Comparison of ENCODE assay signal across 15 cellular contexts in the genomic region with DNA sequence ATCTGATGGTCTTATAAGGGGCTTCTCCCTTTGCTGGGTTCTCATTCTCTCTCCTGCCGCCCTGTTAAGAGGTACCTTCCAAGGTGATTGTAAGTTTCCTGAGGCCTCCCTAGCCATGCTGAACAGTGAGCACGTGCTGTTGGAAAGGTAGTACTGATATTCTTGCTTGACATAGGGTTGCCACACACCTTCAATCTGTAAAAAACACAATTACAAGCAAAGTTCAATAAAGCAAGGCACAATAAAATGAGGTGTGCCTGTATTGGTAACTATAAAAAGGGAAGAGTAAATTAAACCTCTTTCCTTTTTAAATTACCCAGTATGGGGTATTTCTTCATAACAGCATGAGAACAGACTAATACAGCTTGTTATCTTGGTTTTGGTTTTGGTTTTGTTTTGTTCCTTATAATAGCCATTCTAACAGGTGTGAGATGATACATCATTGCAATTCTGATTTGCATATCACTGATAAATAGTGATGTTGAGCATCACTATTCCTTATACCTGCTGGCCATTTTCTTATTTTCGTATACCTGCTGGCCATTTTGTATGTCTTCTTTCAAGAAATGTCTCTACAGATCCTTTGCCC.
DNase-seq lines count a peak whose midpoint lies in the region; ATAC-seq, FAIRE-seq and TF ChIP-seq lines count a peak whose summit lies in the region.
"Had no signal": no experiment of that assay in that cellular context is flagged by ENCODE, and none has a peak within 500 bp of the region (broad histone marks: within the 10 kb centered on the region; RNA-seq: fewer than 3 reads in every experiment).

No MANE protein-coding gene starts in this region.

- H3K79me2 ChIP-seq in K562 (ENCODE audit: control insufficient read depth, insufficient read depth, low read length): no peaks in the 10 kb centered on the region

- H3K9ac ChIP-seq in K562 (ENCODE audit: insufficient read depth in 1 of 2, low read depth in 2 of 2, low read length in 2 of 2): no peak overlapping the region

- 0 out of 2 replicates have a peak overlapping the region, but pooled peaks have one; percentile 47 for H2AFZ ChIP-seq in K562 (ENCODE audit: low read depth, low read length)

- H3K27me3 ChIP-seq in K562 (ENCODE audit: control insufficient read depth in 2 of 2, insufficient read depth in 2 of 2, low read length in 2 of 2): no peaks in the 10 kb centered on the region
- H3K27me3 ChIP-seq in HAP-1 (ENCODE audit: low read depth): no peaks in the 10 kb centered on the region
- H3K27me3 ChIP-seq in gastrocnemius medialis: no peaks in the 10 kb centered on the region
- H3K27me3 ChIP-seq: vagina had no signal

- no peaks in the 10 kb centered on the region for H3K9me3 Mint-ChIP-seq in T-helper 2 cell treated with Interferon-gamma antibody and Interleukin-4, amounts not matched to agents 5 μg/mL and 100 μg/mL, for 36 hours

- H3K9me3 ChIP-seq in K562 (replicated peaks; ENCODE audit: control insufficient read depth, insufficient read depth, low read depth, low read length) (peaks cover 2% of the 10 kb centered on the region; the same call in 1 of the 2 replicates), HAP-1 (no peaks in the 10 kb centered on the region), gastrocnemius medialis (no peaks in the 10 kb centered on the region)
- H3K9me3 ChIP-seq: vagina had no signal

- in situ Hi-C loops in K562 (cut with MboI) (no loop called here), HAP-1 (cut with MboI; ENCODE audit: low sequenced_read_pairs) (no loop called here), gastrocnemius medialis (cut with MboI; ENCODE audit: low sequenced_read_pairs in 4 of 4) (no loop called here)

- DNase-seq in GM12892 (ENCODE audit: insufficient read length) (no peak), K562 (ENCODE audit: extremely low read depth in 1 of 4, low spot score in 3 of 4) (no peak), HAP-1 (ENCODE audit: low spot score in 2 of 2) (no peak), lower leg skin (ENCODE audit: low spot score in 2 of 2) (no peak), gastrocnemius medialis (no peak)
- DNase-seq in T-helper 2 cell treated with Interferon-gamma antibody and Interleukin-4, amounts not matched to agents 5 μg/mL and 100 μg/mL, for 36 hours (ENCODE audit: low spot score): no peak
- DNase-seq: activated naive CD8-positive, alpha-beta T cell treated with anti-CD3 and anti-CD28 coated beads, Interleukin-2, amount 50 U/mL, for 24 hours; Karpas-422; kidney; NCI-H2227 treated with DMSO at 0.1 percent for 48 hours; stimulated activated CD8-positive, alpha-beta memory T cell treated with anti-CD3 and anti-CD28 coated beads, Interleukin-4, amount 100 ng/mL, for 48 hours had no signal

- H3K4me3 ChIP-seq in K562 (no peak overlapping the region), HAP-1 (no peak overlapping the region), lower leg skin (ENCODE audit: low read depth, poor library complexity, severe bottlenecking) (no peak overlapping the region), gastrocnemius medialis (no peak overlapping the region)
- H3K4me3 ChIP-seq: coronary artery, vagina had no signal

- 18% methylated on average over 3 of the region's 3 CpGs for WGBS in K562 (ENCODE audit: insufficient coverage, low coverage, missing lambda C conversion rate)
- 58 to 68% methylated on average over 3 of the region's 3 CpGs for WGBS in lower leg skin, 2 donors

- POLR2A ChIA-PET in K562 (lab: Yijun Ruan, JAX): interaction anchor here (0.8 to 1.5 kb wide), 2 partner anchors 12 to 110 kb away, joined by 3 read pairs; no protein-coding TSS in a partner anchor

- intact Hi-C loops in K562 (cut with micrococcal nuclease): no loop called here
- intact Hi-C loops in lower leg skin (cut with DNase I; ENCODE audit: low total_unique reads): no loop called here
- intact Hi-C loops in gastrocnemius medialis (cut with DNase I; ENCODE audit: low total_unique reads): no loop called here

- TF ChIP-seq EP300 in K562 (IDR thresholded peaks at IDR 0.05; ENCODE audit: low read length): no peak

- H3K27me3 Mint-ChIP-seq in T-helper 2 cell treated with Interferon-gamma antibody and Interleukin-4, amounts not matched to agents 5 μg/mL and 100 μg/mL, for 36 hours (ENCODE audit: low read depth): no peaks in the 10 kb centered on the region
- H3K27me3 Mint-ChIP-seq: activated naive CD8-positive, alpha-beta T cell treated with anti-CD3 and anti-CD28 coated beads, Interleukin-2, amount 50 U/mL, for 24 hours had no signal

- no TSS peak for BruUV-seq in K562 (replicated peaks; lab: Mats Ljungman, UMichigan)

- H3K9me1 ChIP-seq in K562 (ENCODE audit: control insufficient read depth, insufficient read depth, low read length): no peaks in the 10 kb centered on the region

- no peak overlapping the region for H3K4me3 Mint-ChIP-seq in T-helper 2 cell treated with Interferon-gamma antibody and Interleukin-4, amounts not matched to agents 5 μg/mL and 100 μg/mL, for 36 hours
- H3K4me3 Mint-ChIP-seq: activated naive CD8-positive, alpha-beta T cell treated with anti-CD3 and anti-CD28 coated beads, Interleukin-2, amount 50 U/mL, for 24 hours had no signal

- H3K27ac Mint-ChIP-seq in T-helper 2 cell treated with Interferon-gamma antibody and Interleukin-4, amounts not matched to agents 5 μg/mL and 100 μg/mL, for 36 hours: no peak overlapping the region
- H3K27ac Mint-ChIP-seq: activated naive CD8-positive, alpha-beta T cell treated with anti-CD3 and anti-CD28 coated beads, Interleukin-2, amount 50 U/mL, for 24 hours had no signal

- H3K4me2 ChIP-seq in K562 (ENCODE audit: insufficient read depth, low read length): no peak overlapping the region

- no peak overlapping the region for H3K27ac ChIP-seq in K562 (ENCODE audit: extremely low read depth, low read depth, low read length)
- no peak overlapping the region for H3K27ac ChIP-seq in gastrocnemius medialis
- H3K27ac ChIP-seq: coronary artery, vagina had no signal

- TF ChIP-seq POLR2A in GM12892 (IDR thresholded peaks at IDR 0.05; ENCODE audit: low read depth, low read length) (no peak), K562 (conservative IDR thresholded peaks at IDR 0.05) (no peak), lower leg skin (IDR thresholded peaks at IDR 0.05) (no peak), gastrocnemius medialis (IDR thresholded peaks at IDR 0.05) (no peak)

- H3K36me3 Mint-ChIP-seq in T-helper 2 cell treated with Interferon-gamma antibody and Interleukin-4, amounts not matched to agents 5 μg/mL and 100 μg/mL, for 36 hours (ENCODE audit: low read depth): no peaks in the 10 kb centered on the region

- no peak for TF ChIP-seq CTCF in K562 (IDR thresholded peaks at IDR 0.05 in 2 of 3, conservative IDR thresholded peaks at IDR 0.05 in 1 of 3; ENCODE audit: insufficient read depth in 2 of 3, low read depth in 1 of 3, low read length in 3 of 3)
- no peak for TF ChIP-seq CTCF in lower leg skin (IDR thresholded peaks at IDR 0.05)
- TF ChIP-seq CTCF in gastrocnemius medialis (IDR thresholded peaks at IDR 0.05 in 4 of 5, conservative IDR thresholded peaks at IDR 0.05 in 1 of 5): no peak

- H4K20me1 ChIP-seq in K562 (replicated peaks; ENCODE audit: control insufficient read depth, insufficient read depth, low read length): no peaks in the 10 kb centered on the region

- no peaks in the 10 kb centered on the region for H3K4me1 Mint-ChIP-seq in T-helper 2 cell treated with Interferon-gamma antibody and Interleukin-4, amounts not matched to agents 5 μg/mL and 100 μg/mL, for 36 hours (ENCODE audit: low read depth)

- no peaks in the 10 kb centered on the region for H3K36me3 ChIP-seq in K562 (ENCODE audit: control insufficient read depth, insufficient read depth, low read length)
- no peaks in the 10 kb centered on the region for H3K36me3 ChIP-seq in HAP-1 (replicated peaks)
- no peaks in the 10 kb centered on the region for H3K36me3 ChIP-seq in gastrocnemius medialis
- H3K36me3 ChIP-seq: vagina had no signal

- CTCF ChIA-PET in K562 (lab: Yijun Ruan, JAX; ENCODE audit: low intra/inter-chr PET ratio): no interaction called here

- TF ChIP-seq RAD21 in K562 (CRISPR knock-in tag; conservative IDR thresholded peaks at IDR 0.05 in 1 of 2, IDR thresholded peaks at IDR 0.05 in 1 of 2): no peak

- FAIRE-seq in GM12892 (lab: Jason Lieb, UNC) (peak; percentile 38), K562 (lab: Jason Lieb, UNC) (no peak)
- FAIRE-seq: kidney had no signal

- H3K4me1 ChIP-seq in K562 (replicated peaks in 1 of 2; ENCODE audit: control insufficient read depth in 2 of 2, insufficient read depth in 2 of 2, low read length in 2 of 2) (no peaks in the 10 kb centered on the region), HAP-1 (peaks cover 15% of the 10 kb centered on the region), gastrocnemius medialis (no peaks in the 10 kb centered on the region)
- H3K4me1 ChIP-seq: vagina had no signal

- ATAC-seq in GM19438 (IDR thresholded peaks at IDR 0.05; ENCODE audit: low read depth, unreplicated experiment) (peak; percentile 55), HG03103 (IDR thresholded peaks at IDR 0.05; ENCODE audit: low read depth, unreplicated experiment) (peak; percentile 56), K562 (no peak; the same call in 2 of the 3 replicates), gastrocnemius medialis (no peak)
- ATAC-seq: activated naive CD8-positive, alpha-beta T cell treated with anti-CD3 and anti-CD28 coated beads, Interleukin-2, amount 50 U/mL, for 24 hours had no signal

TF ChIP-seq in K562, 482 proteins besides CTCF, POLR2A, EP300 and RAD21 (continues in another document):
- TF ChIP-seq MCM3 (IDR thresholded peaks at IDR 0.05): no peak
- TF ChIP-seq, protein P1, sequence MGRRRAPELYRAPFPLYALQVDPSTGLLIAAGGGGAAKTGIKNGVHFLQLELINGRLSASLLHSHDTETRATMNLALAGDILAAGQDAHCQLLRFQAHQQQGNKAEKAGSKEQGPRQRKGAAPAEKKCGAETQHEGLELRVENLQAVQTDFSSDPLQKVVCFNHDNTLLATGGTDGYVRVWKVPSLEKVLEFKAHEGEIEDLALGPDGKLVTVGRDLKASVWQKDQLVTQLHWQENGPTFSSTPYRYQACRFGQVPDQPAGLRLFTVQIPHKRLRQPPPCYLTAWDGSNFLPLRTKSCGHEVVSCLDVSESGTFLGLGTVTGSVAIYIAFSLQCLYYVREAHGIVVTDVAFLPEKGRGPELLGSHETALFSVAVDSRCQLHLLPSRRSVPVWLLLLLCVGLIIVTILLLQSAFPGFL (CRISPR knock-in tag; IDR thresholded peaks at IDR 0.05): no peak
- no peak for TF ChIP-seq RNF2 (IDR thresholded peaks at IDR 0.05)

Comparison
In these comparisons a context has a peak if more than half of its experiments do, and no peak if none do; other contexts are left out.
1. ATAC-seq: peak in GM19438 (single experiment) and HG03103 (single experiment); none in K562 (single experiment) and gastrocnemius medialis (0 of 2).